In the genomic region with DNA sequence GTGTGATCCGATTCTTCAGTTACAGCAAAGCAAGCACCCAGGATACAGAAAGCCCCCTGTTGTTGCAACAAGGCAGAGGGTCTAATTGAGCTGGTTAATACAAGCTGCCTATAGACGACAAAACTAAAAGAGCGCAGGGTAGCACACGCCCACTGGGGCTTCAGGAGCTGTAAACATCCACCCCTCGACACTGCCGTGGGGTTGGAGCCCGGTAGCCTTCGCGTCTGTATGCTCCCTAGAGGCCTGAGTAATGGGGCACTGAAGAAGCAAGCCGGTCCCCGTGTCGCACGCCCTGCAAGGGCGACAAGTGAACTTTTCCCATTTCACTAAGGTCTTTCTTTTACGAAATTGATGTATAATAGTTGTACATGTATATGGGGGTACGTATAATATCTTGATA, we compare ENCODE assay signal across 27 cellular contexts. TPM values are rescaled to one million over a fixed set of nuclear protein-coding genes. Genes with fewer than 3 reads are reported as not detected.
DNase-seq lines count a peak whose midpoint lies in the region; ATAC-seq, FAIRE-seq and TF ChIP-seq lines count a peak whose summit lies in the region.
"Had no signal": no experiment of that assay in that cellular context is flagged by ENCODE, and none has a peak within 500 bp of the region (broad histone marks: within the 10 kb centered on the region; RNA-seq: fewer than 3 reads in every experiment).

No MANE protein-coding gene starts in this region.

- no peak overlapping the region for H3K9ac ChIP-seq in IMR-90 (ENCODE audit: low read depth, low read length)
- H3K9ac ChIP-seq in H1 (replicated peaks in 1 of 4; ENCODE audit: extremely low read depth in 1 of 4, low read depth in 3 of 4, low read length in 3 of 4) = no peak overlapping the region

- in situ Hi-C loops in IMR-90 (cut with MboI; ENCODE audit: low sequenced_read_pairs) = no loop called here

- TF ChIP-seq RAD21 in IMR-90 (IDR thresholded peaks at IDR 0.05; ENCODE audit: low read length) (no peak), H1 (IDR thresholded peaks at IDR 0.05 in 1 of 2, conservative IDR thresholded peaks at IDR 0.05 in 1 of 2; ENCODE audit: low read depth in 2 of 2, low read length in 2 of 2) (no peak)

- POLR2A ChIA-PET in CD4-positive, alpha-beta memory T cell (lab: Charles Lee; ENCODE audit: partially characterized antibody) = interaction anchor here (0.6 to 2.1 kb wide), 6 partner anchors 11 to 201 kb away, joined by 3 to 7 read pairs (median 3); no protein-coding TSS in a partner anchor
- POLR2A ChIA-PET in IMR-90 (lab: Charles Lee; ENCODE audit: unreplicated experiment) = interaction anchor here (1.9 kb wide), 1 partner anchor 14 kb away, joined by 6 read pairs; no protein-coding TSS in a partner anchor
- POLR2A ChIA-PET in H1 (lab: Charles Lee; ENCODE audit: partially characterized antibody) = interaction anchor here (0.7 to 4.0 kb wide), 16 partner anchors 8 to 216 kb away, joined by 3 to 50 read pairs (median 4); a partner anchor contains a TSS

- H3K9me3 Mint-ChIP-seq in CD4-positive, alpha-beta memory T cell = no peaks in the 10 kb centered on the region
- H3K9me3 Mint-ChIP-seq: activated T-helper 1 cell treated with anti-CD3 and anti-CD28 coated beads, Interleukin-12 subunit alpha, Interleukin-12 subunit beta, Interleukin-2, Interleukin-4 antibody, amounts not matched to agents 30 ng/mL and 10 ng/mL and 1 ng/mL, durations not matched to agents 14 hours and 24 hours and 36 hours; CD8-positive, alpha-beta T cell; endodermal cell had no signal

- TF ChIP-seq EP300 in H1 (IDR thresholded peaks at IDR 0.05; ENCODE audit: borderline replicate concordance in 1 of 2, low read depth in 2 of 2, low read length in 2 of 2) = no peak

- peak overlapping the region; percentile 89 for H4K5ac ChIP-seq in IMR-90 (ENCODE audit: low read depth, low read length)
- H4K5ac ChIP-seq in H1 (ENCODE audit: insufficient read length, low read depth, low read length) = peak overlapping the region; percentile 15

- TF ChIP-seq CTCF in IMR-90 (conservative IDR thresholded peaks at IDR 0.05; ENCODE audit: low read depth, low read length) (no peak), H1 (IDR thresholded peaks at IDR 0.05; ENCODE audit: control extremely low read depth in 1 of 3, insufficient read depth in 1 of 3, low read depth in 1 of 3, low read length in 3 of 3) (no peak), osteoblast (IDR thresholded peaks at IDR 0.05; ENCODE audit: extremely low read depth, low read depth, low read length) (no peak)

- H3K9me1 ChIP-seq in IMR-90 (ENCODE audit: insufficient read depth, low read length) = peaks cover 18% of the 10 kb centered on the region

- no peak for DNase-seq in CD4-positive, alpha-beta memory T cell
- DNase-seq in IMR-90 (no peak), H1 (ENCODE audit: low read depth in 1 of 2, low spot score in 2 of 2) (no peak), osteoblast (ENCODE audit: insufficient read length, low spot score, missing footprints) (no peak), NCI-H187 (lab: John Stamatoyannopoulos, UW) (no peak), UCSD-AML1 (lab: John Stamatoyannopoulos, UW; ENCODE audit: unreplicated experiment) (no peak)
- DNase-seq: activated CD4-positive, CD25-positive, alpha-beta regulatory T cell treated with anti-CD3 and anti-CD28 coated beads, Interleukin-2, amount 50 U/mL, for 72 hours; body of pancreas; CD8-positive, alpha-beta T cell; DMS153; GDM1; head of caudate nucleus; Kasumi-1; mucosa of descending colon; NCI-H1048; NCI-H2029 treated with DMSO at 0.1 percent for 48 hours; NCI-H446 treated with DMSO at 0.1 percent for 48 hours; nucleus accumbens; T1000 had no signal

- H3K9me3 ChIP-seq in CD4-positive, alpha-beta memory T cell (ENCODE audit: control insufficient read depth in 1 of 2, low read length in 2 of 2) = no peaks in the 10 kb centered on the region
- H3K9me3 ChIP-seq in IMR-90 (ENCODE audit: control insufficient read depth, insufficient read depth, low read length) (no peaks in the 10 kb centered on the region), H1 (ENCODE audit: insufficient read depth in 2 of 2, low read depth in 1 of 2, low read length in 1 of 2) (no peaks in the 10 kb centered on the region), osteoblast (ENCODE audit: low read depth, low read length) (no peaks in the 10 kb centered on the region)
- H3K9me3 ChIP-seq: body of pancreas, mucosa of descending colon had no signal

- no peaks in the 10 kb centered on the region for H3K27me3 ChIP-seq in CD4-positive, alpha-beta memory T cell (ENCODE audit: insufficient read depth, low read length)
- H3K27me3 ChIP-seq in IMR-90 (ENCODE audit: control insufficient read depth, insufficient read depth, low read length) (no peaks in the 10 kb centered on the region), H1 (replicated peaks in 1 of 4; ENCODE audit: control insufficient read depth in 3 of 4, extremely low read depth in 1 of 4, insufficient read depth in 3 of 4, low read length in 3 of 4) (no peaks in the 10 kb centered on the region), osteoblast (ENCODE audit: insufficient read depth, low read length) (no peaks in the 10 kb centered on the region)
- H3K27me3 ChIP-seq: body of pancreas had no signal

- H3K23ac ChIP-seq in IMR-90 (ENCODE audit: low read depth, low read length) (peak overlapping the region; percentile 35; the same call in 1 of the 2 replicates), H1 (ENCODE audit: insufficient read length) (no peak overlapping the region)

- H4K8ac ChIP-seq in IMR-90 (ENCODE audit: low read depth in 2 of 2, low read length in 2 of 2) (peak overlapping the region; percentile 96), H1 (ENCODE audit: extremely low read depth, insufficient read depth, low read length) (peak overlapping the region; percentile 81)

- H3K56ac ChIP-seq in IMR-90 (ENCODE audit: extremely low read depth, insufficient read depth, low read length) (no peak overlapping the region), H1 (replicated peaks; ENCODE audit: insufficient read length, low read depth, low read length) (no peak overlapping the region)

- H4K91ac ChIP-seq in IMR-90 (ENCODE audit: insufficient read depth, low read depth, low read length) (peak overlapping the region; percentile 98), H1 (replicated peaks; ENCODE audit: insufficient read length, low read length) (peak overlapping the region; percentile 84)

- H3K27ac ChIP-seq in CD4-positive, alpha-beta memory T cell (ENCODE audit: low read depth, low read length) = no peak overlapping the region
- H3K27ac ChIP-seq in IMR-90 (ENCODE audit: insufficient read depth, low read length) (peak overlapping the region; percentile 99), H1 (ENCODE audit: low read depth, low read length) (peak overlapping the region; percentile 21), osteoblast (ENCODE audit: low read depth, low read length) (no peak overlapping the region)
- H3K27ac ChIP-seq: body of pancreas had no signal

- H3K4me1 ChIP-seq in CD4-positive, alpha-beta memory T cell (ENCODE audit: insufficient read depth, low read length) = peaks cover 14% of the 10 kb centered on the region
- H3K4me1 ChIP-seq in IMR-90 (ENCODE audit: control insufficient read depth, insufficient read depth, low read length) (peaks cover 27% of the 10 kb centered on the region), H1 (replicated peaks in 1 of 4; ENCODE audit: control insufficient read depth in 3 of 4, insufficient read depth in 4 of 4, low read length in 3 of 4) (peaks cover 6 to 42% (median 15%) of the 10 kb centered on the region in 4 experiments), osteoblast (ENCODE audit: insufficient read depth, low read length) (peaks cover 28% of the 10 kb centered on the region)

- H2BK20ac ChIP-seq in IMR-90 (ENCODE audit: low read depth, low read length) (peak overlapping the region; percentile 81), H1 (ENCODE audit: low read length) (no peak overlapping the region)

- no peak overlapping the region for H3K4me3 ChIP-seq in CD4-positive, alpha-beta memory T cell (ENCODE audit: low read length in 2 of 2)
- H3K4me3 ChIP-seq in IMR-90 (ENCODE audit: insufficient read depth, low read depth, low read length) (no peak overlapping the region), H1 (ENCODE audit: extremely low read depth in 1 of 4, insufficient read depth in 2 of 4, low read depth in 3 of 4, low read length in 4 of 4) (no peak overlapping the region), osteoblast (ENCODE audit: insufficient read depth, low read length) (no peak overlapping the region)
- H3K4me3 ChIP-seq: body of pancreas, mucosa of descending colon had no signal

- intact Hi-C loops in CD4-positive, alpha-beta memory T cell (cut with micrococcal nuclease) = no loop called here
- intact Hi-C loops in IMR-90 (cut with micrococcal nuclease) = no loop called here

- H2BK12ac ChIP-seq in H1 (ENCODE audit: low read depth, low read length) = peak overlapping the region; percentile 64; the same call in 1 of the 2 replicates

- no peak overlapping the region for H3K4me2 ChIP-seq in IMR-90 (ENCODE audit: low read depth, low read length)
- H3K4me2 ChIP-seq in H1 (ENCODE audit: insufficient read depth in 1 of 2, low read depth in 2 of 2, low read length in 2 of 2) = peak overlapping the region in 1 of 2 experiments; percentile 44; a peak in 2 of 4 replicates
- no peak overlapping the region for H3K4me2 ChIP-seq in osteoblast (ENCODE audit: insufficient read depth, low read length)

- peaks cover 0 to 9% of the 10 kb centered on the region in 2 experiments; a peak in 2 of 4 replicates for H3K79me1 ChIP-seq in IMR-90 (ENCODE audit: low read depth in 1 of 2, low read length in 2 of 2)
- no peaks in the 10 kb centered on the region for H3K79me1 ChIP-seq in H1 (ENCODE audit: low read depth, low read length)

- no peaks in the 10 kb centered on the region for H4K20me1 ChIP-seq in IMR-90 (ENCODE audit: insufficient read depth, low read length)
- H4K20me1 ChIP-seq in H1 (replicated peaks in 1 of 2; ENCODE audit: control insufficient read depth in 1 of 2, insufficient read depth in 2 of 2, low read length in 2 of 2) = no peaks in the 10 kb centered on the region
- H4K20me1 ChIP-seq in osteoblast (ENCODE audit: insufficient read depth, low read length) = no peaks in the 10 kb centered on the region

- H3K27me3 Mint-ChIP-seq in CD4-positive, alpha-beta memory T cell = peaks cover 0 to 1% of the 10 kb centered on the region in 2 donors
- H3K27me3 Mint-ChIP-seq: activated naive CD8-positive, alpha-beta T cell had no signal

- H3K36me3 Mint-ChIP-seq in CD4-positive, alpha-beta memory T cell = no peaks in the 10 kb centered on the region
- H3K36me3 Mint-ChIP-seq: activated naive CD8-positive, alpha-beta T cell; CD8-positive, alpha-beta T cell had no signal

- H3K23me2 ChIP-seq in H1 (ENCODE audit: low read depth, low read length) = no peaks in the 10 kb centered on the region

- H3K4ac ChIP-seq in IMR-90 (ENCODE audit: low read depth, low read length) (peak overlapping the region; percentile 97), H1 (replicated peaks; ENCODE audit: insufficient read length, low read depth, low read length) (no peak overlapping the region)

- peak overlapping the region; percentile 87 for H3K14ac ChIP-seq in IMR-90 (replicated peaks; ENCODE audit: low read depth, low read length)
- H3K14ac ChIP-seq in H1 (ENCODE audit: insufficient read length) = no peak overlapping the region

- H3K4me1 Mint-ChIP-seq in CD4-positive, alpha-beta memory T cell = peaks cover 5 to 14% (median 8%) of the 10 kb centered on the region in 4 donors

- 100% methylated on average over 2 of the region's 16 CpGs; no CpG with 5 or more reads in 1 of the 2 experiments for WGBS in IMR-90 (ENCODE audit: extremely low coverage in 2 of 2, insufficient read length in 1 of 2), 2 experiments
- 90% methylated on average over 16 of the region's 16 CpGs; no CpG with 5 or more reads in 1 of the 2 experiments for WGBS in H1 (ENCODE audit: extremely low coverage in 1 of 2, insufficient coverage in 1 of 2, insufficient read length in 1 of 2, insufficient replicate concordance in 2 of 2, low coverage in 1 of 2, low lambda C conversion rate in 2 of 2, missing lambda C conversion rate in 1 of 2), 2 experiments

- H3K36me3 ChIP-seq in CD4-positive, alpha-beta memory T cell (ENCODE audit: insufficient read depth, low read length) = no peaks in the 10 kb centered on the region
- H3K36me3 ChIP-seq in IMR-90 (ENCODE audit: control insufficient read depth, insufficient read depth, low read length) (no peaks in the 10 kb centered on the region), H1 (ENCODE audit: control insufficient read depth in 2 of 4, insufficient read depth in 4 of 4, low read length in 3 of 4) (no peaks in the 10 kb centered on the region), osteoblast (ENCODE audit: insufficient read depth, low read length) (no peaks in the 10 kb centered on the region)

- peak overlapping the region; percentile 74 for H3K18ac ChIP-seq in IMR-90 (ENCODE audit: low read depth, low read length)
- H3K18ac ChIP-seq in H1 (ENCODE audit: extremely low read depth, low read length) = peak overlapping the region; percentile 2; the same call in 1 of the 2 replicates

- no TSS peak for BruUV-seq in IMR-90 (replicated peaks; lab: Mats Ljungman, UMichigan)

- H2BK5ac ChIP-seq in IMR-90 (ENCODE audit: low read depth, low read length, poor library complexity, severe bottlenecking) (peak overlapping the region; percentile 96), H1 (ENCODE audit: low read depth, low read length) (peak overlapping the region; percentile 89)

- CTCF ChIA-PET in CD4-positive, alpha-beta memory T cell (lab: Charles Lee; ENCODE audit: partially characterized antibody) = interaction anchor here (0.8 to 1.1 kb wide), 3 partner anchors 40 to 202 kb away, joined by 3 to 4 read pairs (median 3); no protein-coding TSS in a partner anchor
- CTCF ChIA-PET in IMR-90 (lab: Yijun Ruan, JAX) (interaction anchor here (0.7 to 1.5 kb wide), 3 partner anchors 17 to 197 kb away, joined by 3 to 5 read pairs (median 4); no protein-coding TSS in a partner anchor), H1 (lab: Charles Lee; ENCODE audit: partially characterized antibody) (interaction anchor here (1.1 to 7.1 kb wide), 5 partner anchors 13 to 196 kb away, joined by 3 to 82 read pairs (median 6); no protein-coding TSS in a partner anchor)

- dilution Hi-C loops in IMR-90 (cut with HindIII; ENCODE audit: low sequenced_read_pairs, unreplicated experiment) = no loop called here

- peak overlapping the region; percentile 100 for H2BK120ac ChIP-seq in IMR-90 (ENCODE audit: low read depth, low read length)
- H2BK120ac ChIP-seq in H1 (replicated peaks; ENCODE audit: low read depth, low read length) = no peak overlapping the region

- H2AK9ac ChIP-seq in IMR-90 (replicated peaks; ENCODE audit: low read depth, low read length, poor library complexity) = peak overlapping the region; percentile 85

- H3K4me3 Mint-ChIP-seq in CD4-positive, alpha-beta memory T cell = peak overlapping the region in 4 of 8 donors; percentile 29 to 80 (median 69)
- H3K4me3 Mint-ChIP-seq: activated naive CD8-positive, alpha-beta T cell; activated T-helper 1 cell treated with anti-CD3 and anti-CD28 coated beads, Interleukin-12 subunit alpha, Interleukin-12 subunit beta, Interleukin-2, Interleukin-4 antibody, amounts not matched to agents 30 ng/mL and 10 ng/mL and 1 ng/mL, durations not matched to agents 14 hours and 24 hours and 36 hours; endodermal cell had no signal

- ATAC-seq in IMR-90 (ENCODE audit: low read depth) (no peak), GM18873 (IDR thresholded peaks at IDR 0.05; ENCODE audit: low FRiP score, unreplicated experiment) (no peak)
- ATAC-seq: body of pancreas, mucosa of descending colon had no signal

- TF ChIP-seq POLR2A in IMR-90 (IDR thresholded peaks at IDR 0.05; ENCODE audit: low read depth, low read length) = no peak
- TF ChIP-seq POLR2A in H1 (IDR thresholded peaks at IDR 0.05; ENCODE audit: control extremely low read depth in 1 of 2, low read depth in 2 of 2, low read length in 2 of 2) = no peak

- H2AFZ ChIP-seq in IMR-90 (replicated peaks; ENCODE audit: low read length, poor library complexity) (peak overlapping the region; percentile 81), H1 (ENCODE audit: low read length) (no peak overlapping the region), osteoblast (ENCODE audit: low read length) (peak overlapping the region; percentile 22)

- H2BK15ac ChIP-seq in IMR-90 (ENCODE audit: low read depth, low read length) (peak overlapping the region; percentile 91; the same call in 2 of the 3 replicates), H1 (ENCODE audit: low read length) (no peak overlapping the region)

- no peak for FAIRE-seq in H1 (lab: Jason Lieb, UNC)
- FAIRE-seq: colon, RCC 7860 had no signal

- peak overlapping the region; percentile 98 for H2AK5ac ChIP-seq in IMR-90 (ENCODE audit: low read depth, low read length)
- peak overlapping the region; percentile 7 for H2AK5ac ChIP-seq in H1 (ENCODE audit: low read depth, low read length)

- H3K27ac Mint-ChIP-seq in CD4-positive, alpha-beta memory T cell = peak overlapping the region in 6 of 7 donors; percentile 24 to 98 (median 78)
- H3K27ac Mint-ChIP-seq: activated naive CD8-positive, alpha-beta T cell; endodermal cell had no signal

- H3K79me2 ChIP-seq in H1 (ENCODE audit: control insufficient read depth in 1 of 2, insufficient read depth in 2 of 2, low read length in 2 of 2) = no peaks in the 10 kb centered on the region
- H3K79me2 ChIP-seq in osteoblast (ENCODE audit: insufficient read depth, low read length) = no peaks in the 10 kb centered on the region

RNA-seq across cellular contexts. Expression of a gene that starts 24.7 kb away (rescaled TPM):
- not detected for total RNA-seq in CD4-positive, alpha-beta memory T cell
- 1 to 10 TPM in 1 of 2 donors, under 1 TPM in 1; 0.26 to 1.8 TPM for polyA plus RNA-seq in CD4-positive, alpha-beta memory T cell
- 0.56 and 0.90 TPM in 2 replicates for total RNA-seq in IMR-90 (2012; rRNA removed)
- 0.75 and 1.2 TPM in 2 replicates for polyA plus RNA-seq in IMR-90 (2012; rRNA removed)
- polyA plus RNA-seq in IMR-90 (2012; cell fraction: cytosol; rRNA removed) = 0.66 and 1.2 TPM in 2 replicates
- 0.76 and 1.5 TPM in 2 replicates for polyA plus RNA-seq in IMR-90 (2012; cell fraction: nucleus; rRNA removed; ENCODE audit: low replicate concordance)
- 0.15 TPM in 1 of 2 replicates, not detected in the other for total RNA-seq in H1 (2021; fragmentation: NEBNext Ultra II Directional; extraction: Animal tissue kit (Norgen Biotek cat#: 25700))
- polyA plus RNA-seq in H1 (2011; rRNA removed) = 0.11 and 0.17 TPM in 2 replicates
- polyA plus RNA-seq in H1 (2011; cell fraction: cytosol; rRNA removed) = 0.10 TPM
- polyA plus RNA-seq in H1 (2011; cell fraction: nucleus; rRNA removed) = 0.30 TPM
- polyA plus RNA-seq in H1 (2012, experiment 1 of 2) = 0.19 to 0.20 TPM in 2 of 4 replicates, not detected in the others
- polyA plus RNA-seq in H1 (2012, experiment 2 of 2) = not detected
- polyA plus RNA-seq in H1 (2013, experiment 1 of 2) = 0.12 TPM
- 0.07 TPM for polyA plus RNA-seq in H1 (2013, experiment 2 of 2)
- 0.47 TPM in 1 of 2 replicates, not detected in the other for polyA minus RNA-seq in H1 (2011; rRNA and poly(A)+ RNA removed)
- not detected for polyA minus RNA-seq in H1 (2011; cell fraction: cytosol; rRNA and poly(A)+ RNA removed)
- not detected for polyA minus RNA-seq in H1 (2011; cell fraction: nucleus; rRNA and poly(A)+ RNA removed)
- total RNA-seq in osteoblast = not detected in 2 replicates
- total RNA-seq: activated CD8-positive, alpha-beta memory T cell treated with anti-CD3 and anti-CD28 coated beads for 36 hours; activated T-helper 1 cell treated with anti-CD3 and anti-CD28 coated beads, Interleukin-12 subunit alpha, Interleukin-12 subunit beta, Interleukin-2, Interleukin-4 antibody, amounts not matched to agents 30 ng/mL and 10 ng/mL and 1 ng/mL, durations not matched to agents 14 hours and 24 hours and 36 hours; body of pancreas; endodermal cell; liver had no signal
- polyA plus RNA-seq: liver had no signal

Comparison
In these comparisons a context has a peak if more than half of its experiments do, and no peak if none do; other contexts are left out.
1. H3K27ac ChIP-seq: peak in IMR-90 (single experiment) and H1 (single experiment); none in CD4-positive, alpha-beta memory T cell (single experiment) and osteoblast (single experiment).